ENCODE assay signal across 17 cellular contexts in the genomic region with DNA sequence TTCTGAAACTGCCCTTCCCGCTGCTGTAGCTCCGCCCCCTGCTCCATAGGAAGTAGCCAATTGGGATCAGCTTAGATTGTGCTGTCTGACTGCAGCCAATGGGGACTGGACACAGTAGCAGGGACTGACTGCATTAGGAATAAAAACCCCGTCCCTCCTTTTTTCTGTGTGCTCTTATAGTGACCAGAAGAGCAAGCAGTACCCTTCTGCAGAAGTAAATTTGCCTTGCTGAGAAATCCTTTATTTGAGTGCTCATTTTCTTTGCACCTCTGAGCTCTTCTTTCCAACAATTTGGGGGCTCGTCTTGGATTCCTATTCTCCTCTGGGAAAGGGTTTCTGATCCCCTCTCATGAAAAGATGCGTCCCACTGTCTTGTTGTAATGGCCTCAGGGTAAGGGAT. TPM values are rescaled to one million over a fixed set of nuclear protein-coding genes. Genes with fewer than 3 reads are reported as not detected.
"Had no signal": no experiment of that assay in that cellular context is flagged by ENCODE, and none has a peak within 500 bp of the region (broad histone marks: within the 10 kb centered on the region; RNA-seq: fewer than 3 reads in every experiment).

No MANE protein-coding gene starts in this region.

- H3K36me3 ChIP-seq: esophagus muscularis mucosa, left ventricle myocardium inferior, lower lobe of right lung, spleen, thoracic aorta, transverse colon had no signal

- H3K27me3 ChIP-seq: esophagus muscularis mucosa, spleen, transverse colon had no signal

- H3K27ac ChIP-seq: epithelial cell of prostate, esophagus muscularis mucosa, left ventricle myocardium inferior, lower lobe of right lung, spleen, thoracic aorta, transverse colon had no signal

- DNase-seq: effector memory CD8-positive, alpha-beta T cell; foreskin fibroblast; immature natural killer cell; kidney; left cardiac atrium; left ventricle myocardium inferior; lower lobe of right lung; naive B cell; nephron progenitor cell; spleen; stimulated activated CD4-positive, alpha-beta T cell treated with anti-CD3 and anti-CD28 coated beads, Interleukin-15, amount 100 ng/mL, for 24 hours; stimulated activated CD4-positive, alpha-beta T cell treated with anti-CD3 and anti-CD28 coated beads, Interleukin-1b, Interleukin-23, amount 100 ng/mL, for 48 hours; stimulated activated CD4-positive, alpha-beta T cell treated with anti-CD3 and anti-CD28 coated beads, Interleukin-4, amount 100 ng/mL, for 24 hours; transverse colon had no signal

- H3K4me1 ChIP-seq: esophagus muscularis mucosa, left ventricle myocardium inferior, lower lobe of right lung, spleen, transverse colon had no signal

- H3K4me3 ChIP-seq: esophagus muscularis mucosa, left ventricle myocardium inferior, lower lobe of right lung, spleen, thoracic aorta, transverse colon had no signal

RNA-seq across cellular contexts. Expression of gene OR2L13, which starts 16.2 kb away (rescaled TPM):
- polyA plus RNA-seq: immature natural killer cell had no signal

RNA-seq across cellular contexts. Expression of gene OR2M5, which starts 33.8 kb away (rescaled TPM):
- polyA plus RNA-seq: immature natural killer cell, spleen had no signal
